17 cellular contexts compared by ENCODE assay signal in the genomic region with DNA sequence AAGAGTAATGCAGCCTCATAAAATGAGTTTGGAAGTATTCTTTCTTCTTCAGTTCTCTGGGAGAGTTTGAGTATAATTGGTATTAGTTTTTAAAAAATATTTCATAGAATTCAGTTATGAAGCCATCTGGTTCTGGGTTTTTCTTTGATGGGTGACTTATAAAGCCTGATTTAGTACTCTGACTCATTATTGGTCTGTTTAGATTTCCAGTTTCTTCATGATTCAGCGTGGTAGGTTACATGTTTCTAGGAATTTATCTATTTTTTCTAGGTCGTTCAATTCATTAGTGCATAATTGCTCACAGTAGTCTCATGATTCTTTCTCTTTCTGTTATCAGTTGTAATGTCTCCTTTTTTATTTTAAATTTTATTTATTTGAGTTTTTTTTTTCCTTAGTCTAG.
DNase-seq lines count a peak whose midpoint lies in the region; ATAC-seq, FAIRE-seq and TF ChIP-seq lines count a peak whose summit lies in the region.
"Had no signal": no experiment of that assay in that cellular context is flagged by ENCODE, and none has a peak within 500 bp of the region (broad histone marks: within the 10 kb centered on the region; RNA-seq: fewer than 3 reads in every experiment).

No MANE protein-coding gene starts in this region.

- H3K27ac Mint-ChIP-seq in Calu3 (ENCODE audit: unreplicated experiment), result peak overlapping the region; percentile 78
- peak overlapping the region in 1 of 10 donors; percentile 78 for H3K27ac Mint-ChIP-seq in naive thymus-derived CD8-positive, alpha-beta T cell
- H3K27ac Mint-ChIP-seq in activated naive CD4-positive, alpha-beta T cell treated with anti-CD3 and anti-CD28 coated beads for 36 hours, result no peak overlapping the region
- H3K27ac Mint-ChIP-seq: activated B cell treated with CpG ODN at 0.5 μM for 24 hours; effector memory CD8-positive, alpha-beta T cell; progenitor cell of endocrine pancreas had no signal

- intact Hi-C loops in Calu3 (cut with micrococcal nuclease; ENCODE audit: unreplicated experiment) (loop anchor here (10.0 kb wide), 1 partner anchor 130 kb away; a partner anchor contains a TSS), left cardiac atrium (cut with DNase I) (no loop called here), prostate gland (cut with DNase I) (loop anchor here (10.0 kb wide), 1 partner anchor 130 kb away; a partner anchor contains a TSS)
- intact Hi-C loops in activated naive CD4-positive, alpha-beta T cell treated with anti-CD3 and anti-CD28 coated beads for 36 hours (cut with micrococcal nuclease), result no loop called here

- TF ChIP-seq CTCF in Calu3 (IDR thresholded peaks at IDR 0.05; ENCODE audit: unreplicated experiment) (no peak), prostate gland (IDR thresholded peaks at IDR 0.05) (no peak)

- H3K9me3 Mint-ChIP-seq in Calu3 (ENCODE audit: low read depth, unreplicated experiment), result no peaks in the 10 kb centered on the region
- peaks cover 0 to 6% (median 0%) of the 10 kb centered on the region in 9 donors for H3K9me3 Mint-ChIP-seq in naive thymus-derived CD8-positive, alpha-beta T cell
- no peaks in the 10 kb centered on the region for H3K9me3 Mint-ChIP-seq in activated naive CD4-positive, alpha-beta T cell treated with anti-CD3 and anti-CD28 coated beads for 36 hours
- H3K9me3 Mint-ChIP-seq: activated B cell treated with CpG ODN at 0.5 μM for 24 hours; effector memory CD8-positive, alpha-beta T cell had no signal

- ATAC-seq in naive thymus-derived CD8-positive, alpha-beta T cell, result no peak
- no peak for ATAC-seq in left cardiac atrium
- ATAC-seq: effector memory CD8-positive, alpha-beta T cell had no signal

- CTCF ChIA-PET in Calu3 (lab: Charles Lee), result no interaction called here
- CTCF ChIA-PET in activated naive CD4-positive, alpha-beta T cell treated with anti-CD3 and anti-CD28 coated beads for 36 hours (lab: Charles Lee), result no interaction called here

- H3K4me3 Mint-ChIP-seq in Calu3 (ENCODE audit: low read depth, unreplicated experiment), result no peak overlapping the region
- H3K4me3 Mint-ChIP-seq in naive thymus-derived CD8-positive, alpha-beta T cell, result no peak overlapping the region
- no peak overlapping the region for H3K4me3 Mint-ChIP-seq in activated naive CD4-positive, alpha-beta T cell treated with anti-CD3 and anti-CD28 coated beads for 36 hours
- H3K4me3 Mint-ChIP-seq: activated B cell treated with CpG ODN at 0.5 μM for 24 hours; effector memory CD8-positive, alpha-beta T cell had no signal

- H3K27ac ChIP-seq in prostate gland, result no peak overlapping the region
- H3K27ac ChIP-seq: stomach had no signal

- H3K9me3 ChIP-seq in prostate gland, result no peaks in the 10 kb centered on the region
- H3K9me3 ChIP-seq: stomach had no signal

- H3K36me3 Mint-ChIP-seq in Calu3 (ENCODE audit: insufficient read depth, unreplicated experiment), result no peaks in the 10 kb centered on the region
- H3K36me3 Mint-ChIP-seq in naive thymus-derived CD8-positive, alpha-beta T cell, result no peaks in the 10 kb centered on the region
- no peaks in the 10 kb centered on the region for H3K36me3 Mint-ChIP-seq in activated naive CD4-positive, alpha-beta T cell treated with anti-CD3 and anti-CD28 coated beads for 36 hours (ENCODE audit: low read depth)

- DNase-seq in Calu3 (no peak), HTR-8/SVneo (ENCODE audit: insufficient read length, low spot score) (peak; percentile 3), brain pericyte (ENCODE audit: low read depth, low spot score) (peak; percentile 15), kidney tubule cell (ENCODE audit: low spot score) (peak; percentile 77), left cardiac atrium (no peak), prostate gland (ENCODE audit: low spot score) (no peak)
- no peak for DNase-seq in naive thymus-derived CD8-positive, alpha-beta T cell
- no peak for DNase-seq in activated naive CD4-positive, alpha-beta T cell treated with anti-CD3 and anti-CD28 coated beads for 36 hours
- DNase-seq: activated B cell treated with CpG ODN at 0.5 μM for 24 hours; amygdala; effector memory CD8-positive, alpha-beta T cell; NCI-H1092 treated with DMSO at 0.1 percent for 48 hours; NCI-H524 treated with DMSO at 0.1 percent for 48 hours; SHP77 treated with DMSO at 0.1 percent for 48 hours; stimulated activated CD4-positive, alpha-beta T cell treated with anti-CD3 and anti-CD28 coated beads, Interleukin-4, amount 100 ng/mL, for 24 hours; stomach had no signal

- H3K27me3 Mint-ChIP-seq in Calu3 (ENCODE audit: unreplicated experiment), result no peaks in the 10 kb centered on the region
- H3K27me3 Mint-ChIP-seq in naive thymus-derived CD8-positive, alpha-beta T cell, result peaks cover 0 to 4% (median 2%) of the 10 kb centered on the region in 5 donors
- H3K27me3 Mint-ChIP-seq in activated naive CD4-positive, alpha-beta T cell treated with anti-CD3 and anti-CD28 coated beads for 36 hours (ENCODE audit: low read depth), result peaks cover 6% of the 10 kb centered on the region
- H3K27me3 Mint-ChIP-seq: activated B cell treated with CpG ODN at 0.5 μM for 24 hours; effector memory CD8-positive, alpha-beta T cell had no signal

- H3K27me3 ChIP-seq in prostate gland (replicated peaks; ENCODE audit: insufficient read depth), result no peaks in the 10 kb centered on the region
- H3K27me3 ChIP-seq: stomach had no signal

- BruUV-seq in Calu3 (replicated peaks; lab: Mats Ljungman, UMichigan), result no TSS peak

- H3K4me3 ChIP-seq in prostate gland, result no peak overlapping the region
- H3K4me3 ChIP-seq: stomach had no signal

- FAIRE-seq in HTR-8/SVneo (lab: Jason Lieb, UNC), result no peak

- 58% methylated on average over 2 of the region's 2 CpGs for WGBS in prostate gland

- no peak for TF ChIP-seq POLR2A in prostate gland (IDR thresholded peaks at IDR 0.05)

- H3K4me1 Mint-ChIP-seq in Calu3 (ENCODE audit: low read depth, unreplicated experiment), result peaks cover 18% of the 10 kb centered on the region
- H3K4me1 Mint-ChIP-seq in naive thymus-derived CD8-positive, alpha-beta T cell, result peaks cover 0 to 1% (median 0%) of the 10 kb centered on the region in 4 donors
- no peaks in the 10 kb centered on the region for H3K4me1 Mint-ChIP-seq in activated naive CD4-positive, alpha-beta T cell treated with anti-CD3 and anti-CD28 coated beads for 36 hours (ENCODE audit: low read depth)
- H3K4me1 Mint-ChIP-seq: activated B cell treated with CpG ODN at 0.5 μM for 24 hours had no signal

- H3K4me1 ChIP-seq in prostate gland (replicated peaks), result no peaks in the 10 kb centered on the region

- POLR2A ChIA-PET in naive thymus-derived CD8-positive, alpha-beta T cell (lab: Charles Lee), result no interaction called here

- no peaks in the 10 kb centered on the region for H3K36me3 ChIP-seq in prostate gland
- H3K36me3 ChIP-seq: stomach had no signal

Comparison
In these comparisons a context has a peak if more than half of its experiments do, and no peak if none do; other contexts are left out.
1. DNase-seq: peak in HTR-8/SVneo (single experiment), brain pericyte (single experiment) and kidney tubule cell (single experiment); none in Calu3 (single experiment), naive thymus-derived CD8-positive, alpha-beta T cell (0 of 10), left cardiac atrium (single experiment), prostate gland (single experiment) and activated naive CD4-positive, alpha-beta T cell treated with anti-CD3 and anti-CD28 coated beads for 36 hours (single experiment).
2. intact Hi-C loops: an anchor here in Calu3 (10.0 kb wide) and prostate gland (10.0 kb wide); none called in left cardiac atrium and activated naive CD4-positive, alpha-beta T cell treated with anti-CD3 and anti-CD28 coated beads for 36 hours.